ENCODE assay signal across 1 cellular context in the genomic region with DNA sequence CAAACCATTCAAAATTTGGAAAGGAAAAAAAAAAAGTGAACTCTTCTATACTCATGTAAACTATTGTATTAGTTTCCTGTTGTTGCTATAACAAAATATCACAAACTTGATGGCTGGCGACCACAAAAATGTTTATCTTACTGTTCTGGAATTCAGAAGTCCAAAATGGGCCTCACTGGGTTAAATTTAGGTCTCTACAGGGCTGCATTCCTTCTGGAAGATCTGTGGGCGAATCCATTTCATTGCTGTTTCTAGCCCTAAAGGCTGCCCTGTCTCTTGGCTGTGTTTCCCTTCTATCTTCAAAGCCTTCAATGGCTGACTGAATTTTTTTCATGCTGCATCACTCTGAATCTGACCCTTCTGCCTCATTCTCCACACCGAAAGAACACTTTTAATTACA.
TF ChIP-seq lines count a peak whose summit lies in the region.

No MANE protein-coding gene starts in this region.

TF ChIP-seq in GM23338, 12 proteins besides CTCF, POLR2A, EP300 and RAD21 (continued from another document):
- TF ChIP-seq, protein P1, sequence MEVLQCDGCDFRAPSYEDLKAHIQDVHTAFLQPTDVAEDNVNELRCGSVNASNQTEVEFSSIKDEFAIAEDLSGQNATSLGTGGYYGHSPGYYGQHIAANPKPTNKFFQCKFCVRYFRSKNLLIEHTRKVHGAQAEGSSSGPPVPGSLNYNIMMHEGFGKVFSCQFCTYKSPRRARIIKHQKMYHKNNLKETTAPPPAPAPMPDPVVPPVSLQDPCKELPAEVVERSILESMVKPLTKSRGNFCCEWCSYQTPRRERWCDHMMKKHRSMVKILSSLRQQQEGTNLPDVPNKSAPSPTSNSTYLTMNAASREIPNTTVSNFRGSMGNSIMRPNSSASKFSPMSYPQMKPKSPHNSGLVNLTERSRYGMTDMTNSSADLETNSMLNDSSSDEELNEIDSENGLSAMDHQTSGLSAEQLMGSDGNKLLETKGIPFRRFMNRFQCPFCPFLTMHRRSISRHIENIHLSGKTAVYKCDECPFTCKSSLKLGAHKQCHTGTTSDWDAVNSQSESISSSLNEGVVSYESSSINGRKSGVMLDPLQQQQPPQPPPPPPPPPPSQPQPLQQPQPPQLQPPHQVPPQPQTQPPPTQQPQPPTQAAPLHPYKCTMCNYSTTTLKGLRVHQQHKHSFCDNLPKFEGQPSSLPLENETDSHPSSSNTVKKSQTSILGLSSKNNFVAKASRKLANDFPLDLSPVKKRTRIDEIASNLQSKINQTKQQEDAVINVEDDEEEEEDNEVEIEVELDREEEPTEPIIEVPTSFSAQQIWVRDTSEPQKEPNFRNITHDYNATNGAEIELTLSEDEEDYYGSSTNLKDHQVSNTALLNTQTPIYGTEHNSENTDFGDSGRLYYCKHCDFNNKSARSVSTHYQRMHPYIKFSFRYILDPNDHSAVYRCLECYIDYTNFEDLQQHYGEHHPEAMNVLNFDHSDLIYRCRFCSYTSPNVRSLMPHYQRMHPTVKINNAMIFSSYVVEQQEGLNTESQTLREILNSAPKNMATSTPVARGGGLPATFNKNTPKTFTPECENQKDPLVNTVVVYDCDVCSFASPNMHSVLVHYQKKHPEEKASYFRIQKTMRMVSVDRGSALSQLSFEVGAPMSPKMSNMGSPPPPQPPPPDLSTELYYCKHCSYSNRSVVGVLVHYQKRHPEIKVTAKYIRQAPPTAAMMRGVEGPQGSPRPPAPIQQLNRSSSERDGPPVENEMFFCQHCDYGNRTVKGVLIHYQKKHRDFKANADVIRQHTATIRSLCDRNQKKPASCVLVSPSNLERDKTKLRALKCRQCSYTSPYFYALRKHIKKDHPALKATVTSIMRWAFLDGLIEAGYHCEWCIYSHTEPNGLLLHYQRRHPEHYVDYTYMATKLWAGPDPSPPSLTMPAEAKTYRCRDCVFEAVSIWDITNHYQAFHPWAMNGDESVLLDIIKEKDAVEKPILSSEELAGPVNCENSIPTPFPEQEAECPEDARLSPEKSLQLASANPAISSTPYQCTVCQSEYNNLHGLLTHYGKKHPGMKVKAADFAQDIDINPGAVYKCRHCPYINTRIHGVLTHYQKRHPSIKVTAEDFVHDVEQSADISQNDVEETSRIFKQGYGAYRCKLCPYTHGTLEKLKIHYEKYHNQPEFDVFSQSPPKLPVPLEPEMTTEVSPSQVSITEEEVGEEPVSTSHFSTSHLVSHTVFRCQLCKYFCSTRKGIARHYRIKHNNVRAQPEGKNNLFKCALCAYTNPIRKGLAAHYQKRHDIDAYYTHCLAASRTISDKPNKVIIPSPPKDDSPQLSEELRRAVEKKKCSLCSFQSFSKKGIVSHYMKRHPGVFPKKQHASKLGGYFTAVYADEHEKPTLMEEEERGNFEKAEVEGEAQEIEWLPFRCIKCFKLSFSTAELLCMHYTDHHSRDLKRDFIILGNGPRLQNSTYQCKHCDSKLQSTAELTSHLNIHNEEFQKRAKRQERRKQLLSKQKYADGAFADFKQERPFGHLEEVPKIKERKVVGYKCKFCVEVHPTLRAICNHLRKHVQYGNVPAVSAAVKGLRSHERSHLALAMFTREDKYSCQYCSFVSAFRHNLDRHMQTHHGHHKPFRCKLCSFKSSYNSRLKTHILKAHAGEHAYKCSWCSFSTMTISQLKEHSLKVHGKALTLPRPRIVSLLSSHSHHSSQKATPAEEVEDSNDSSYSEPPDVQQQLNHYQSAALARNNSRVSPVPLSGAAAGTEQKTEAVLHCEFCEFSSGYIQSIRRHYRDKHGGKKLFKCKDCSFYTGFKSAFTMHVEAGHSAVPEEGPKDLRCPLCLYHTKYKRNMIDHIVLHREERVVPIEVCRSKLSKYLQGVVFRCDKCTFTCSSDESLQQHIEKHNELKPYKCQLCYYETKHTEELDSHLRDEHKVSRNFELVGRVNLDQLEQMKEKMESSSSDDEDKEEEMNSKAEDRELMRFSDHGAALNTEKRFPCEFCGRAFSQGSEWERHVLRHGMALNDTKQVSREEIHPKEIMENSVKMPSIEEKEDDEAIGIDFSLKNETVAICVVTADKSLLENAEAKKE (CRISPR knock-in tag; IDR thresholded peaks at IDR 0.05): no peak
- TF ChIP-seq, protein P2, sequence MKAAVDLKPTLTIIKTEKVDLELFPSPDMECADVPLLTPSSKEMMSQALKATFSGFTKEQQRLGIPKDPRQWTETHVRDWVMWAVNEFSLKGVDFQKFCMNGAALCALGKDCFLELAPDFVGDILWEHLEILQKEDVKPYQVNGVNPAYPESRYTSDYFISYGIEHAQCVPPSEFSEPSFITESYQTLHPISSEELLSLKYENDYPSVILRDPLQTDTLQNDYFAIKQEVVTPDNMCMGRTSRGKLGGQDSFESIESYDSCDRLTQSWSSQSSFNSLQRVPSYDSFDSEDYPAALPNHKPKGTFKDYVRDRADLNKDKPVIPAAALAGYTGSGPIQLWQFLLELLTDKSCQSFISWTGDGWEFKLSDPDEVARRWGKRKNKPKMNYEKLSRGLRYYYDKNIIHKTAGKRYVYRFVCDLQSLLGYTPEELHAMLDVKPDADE (IDR thresholded peaks at IDR 0.05): no peak
- TF ChIP-seq POLR2AphosphoS5 (IDR thresholded peaks at IDR 0.05; ENCODE audit: low read depth): no peak
- TF ChIP-seq, protein P3, sequence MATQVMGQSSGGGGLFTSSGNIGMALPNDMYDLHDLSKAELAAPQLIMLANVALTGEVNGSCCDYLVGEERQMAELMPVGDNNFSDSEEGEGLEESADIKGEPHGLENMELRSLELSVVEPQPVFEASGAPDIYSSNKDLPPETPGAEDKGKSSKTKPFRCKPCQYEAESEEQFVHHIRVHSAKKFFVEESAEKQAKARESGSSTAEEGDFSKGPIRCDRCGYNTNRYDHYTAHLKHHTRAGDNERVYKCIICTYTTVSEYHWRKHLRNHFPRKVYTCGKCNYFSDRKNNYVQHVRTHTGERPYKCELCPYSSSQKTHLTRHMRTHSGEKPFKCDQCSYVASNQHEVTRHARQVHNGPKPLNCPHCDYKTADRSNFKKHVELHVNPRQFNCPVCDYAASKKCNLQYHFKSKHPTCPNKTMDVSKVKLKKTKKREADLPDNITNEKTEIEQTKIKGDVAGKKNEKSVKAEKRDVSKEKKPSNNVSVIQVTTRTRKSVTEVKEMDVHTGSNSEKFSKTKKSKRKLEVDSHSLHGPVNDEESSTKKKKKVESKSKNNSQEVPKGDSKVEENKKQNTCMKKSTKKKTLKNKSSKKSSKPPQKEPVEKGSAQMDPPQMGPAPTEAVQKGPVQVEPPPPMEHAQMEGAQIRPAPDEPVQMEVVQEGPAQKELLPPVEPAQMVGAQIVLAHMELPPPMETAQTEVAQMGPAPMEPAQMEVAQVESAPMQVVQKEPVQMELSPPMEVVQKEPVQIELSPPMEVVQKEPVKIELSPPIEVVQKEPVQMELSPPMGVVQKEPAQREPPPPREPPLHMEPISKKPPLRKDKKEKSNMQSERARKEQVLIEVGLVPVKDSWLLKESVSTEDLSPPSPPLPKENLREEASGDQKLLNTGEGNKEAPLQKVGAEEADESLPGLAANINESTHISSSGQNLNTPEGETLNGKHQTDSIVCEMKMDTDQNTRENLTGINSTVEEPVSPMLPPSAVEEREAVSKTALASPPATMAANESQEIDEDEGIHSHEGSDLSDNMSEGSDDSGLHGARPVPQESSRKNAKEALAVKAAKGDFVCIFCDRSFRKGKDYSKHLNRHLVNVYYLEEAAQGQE (IDR thresholded peaks at IDR 0.05; ENCODE audit: unreplicated experiment): no peak
TF ChIP-seq in GM23338: peak in this region for 0.
